ENCODE assay signal across 20 cellular contexts in the genomic region with DNA sequence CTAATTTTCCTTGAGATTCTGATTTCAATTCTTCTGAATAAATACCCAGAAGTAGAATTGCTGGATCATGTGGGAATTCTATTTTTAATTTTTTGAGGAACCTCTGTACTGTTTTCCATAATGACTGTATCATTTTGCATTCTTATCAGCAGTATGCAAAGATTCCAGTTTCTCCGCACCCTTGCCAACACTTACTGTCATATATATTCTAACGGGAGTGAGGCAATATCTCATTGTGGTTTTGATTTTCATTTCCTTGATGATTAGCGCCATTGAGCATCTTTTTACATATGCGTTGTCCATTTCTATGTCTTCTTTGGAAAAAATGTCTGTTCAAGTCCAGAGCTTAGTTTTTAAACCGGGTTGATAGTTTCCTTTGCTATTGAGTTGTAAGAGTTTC.
"Had no signal": no experiment of that assay in that cellular context is flagged by ENCODE, and none has a peak within 500 bp of the region (broad histone marks: within the 10 kb centered on the region; RNA-seq: fewer than 3 reads in every experiment).

No MANE protein-coding gene starts in this region.

- DNase-seq: KBM-7, MV-4-11, NCI-H1092, NCI-H1105 treated with DMSO at 0.1 percent for 48 hours, NCI-H1417 treated with DMSO at 0.1 percent for 48 hours, NCI-H146, NCI-H1694 treated with DMSO at 0.1 percent for 48 hours, NCI-H1930, NCI-H2081, NCI-H2107, NCI-H2171, NCI-H345, NCI-H446 treated with DMSO at 0.1 percent for 48 hours, NCI-H510A treated with DMSO at 0.1 percent for 48 hours, NCI-H69, NCI-H774, Right ventricle myocardium superior, RPMI8226, T-helper 1 cell had no signal

- ATAC-seq: SK-N-SH treated with all-trans-retinoic acid at 6 μM for 48 hours had no signal
